8 cellular contexts compared by ENCODE assay signal in the genomic region with DNA sequence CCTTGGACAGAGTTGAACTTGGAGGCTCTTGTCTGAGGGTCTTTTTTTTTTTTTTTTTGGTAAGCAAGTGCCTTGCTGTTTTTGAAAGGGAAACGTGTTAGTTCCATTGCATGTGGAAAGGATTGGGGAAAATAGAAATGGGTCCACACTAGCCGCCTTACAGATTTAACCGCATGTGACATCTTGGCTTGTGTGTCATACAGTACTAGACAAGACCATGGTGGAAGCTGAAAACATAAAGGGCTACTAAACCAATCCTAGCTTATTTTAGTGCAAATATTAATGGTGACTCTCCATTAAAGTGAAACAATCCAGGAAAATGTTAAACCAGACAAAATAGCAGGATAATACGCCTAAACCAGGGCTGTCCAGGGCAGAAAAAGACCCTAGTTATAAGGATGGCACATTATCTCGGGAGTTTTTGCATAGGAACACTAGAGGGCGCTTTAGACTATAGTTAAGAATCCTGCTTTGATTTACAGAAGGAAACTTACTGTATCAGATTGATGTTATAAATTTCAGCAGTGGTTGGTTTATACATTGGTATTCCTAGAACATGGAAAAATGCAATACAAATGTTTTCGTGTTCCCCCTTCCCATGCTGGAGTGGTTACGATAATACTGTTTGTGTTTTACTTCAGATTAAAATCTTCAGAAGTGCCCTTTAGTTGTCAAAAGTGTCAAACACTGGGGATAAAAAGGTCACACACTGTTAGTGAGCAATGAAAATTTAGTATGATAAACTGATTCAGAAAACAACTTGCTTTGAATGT. TPM values are rescaled to one million over a fixed set of nuclear protein-coding genes. Genes with fewer than 3 reads are reported as not detected.
A peak's percentile ranks its signal among the peaks of the same experiment; 100 is the strongest.
DNase-seq lines count a peak whose midpoint lies in the region; ATAC-seq and TF ChIP-seq lines count a peak whose summit lies in the region.

No MANE protein-coding gene starts in this region.

- in situ Hi-C loops in Caki2 (cut with HindIII; ENCODE audit: low pct_unique_long_range_greater_than_20kb, low sequenced_read_pairs) = no loop called here
- in situ Hi-C loops in Panc1 (cut with HindIII; ENCODE audit: low pct_unique_long_range_greater_than_20kb, low sequenced_read_pairs) = no loop called here

- H3K27ac ChIP-seq in Panc1 (ENCODE audit: low read length) = no peak overlapping the region

- H3K4me3 ChIP-seq in Panc1 (ENCODE audit: low read depth in 2 of 2, low read length in 2 of 2) = no peak overlapping the region

- CTCF ChIA-PET in Panc1 (lab: Charles Lee) = interaction anchor here (0.6 to 1.6 kb wide), 6 partner anchors 27 to 711 kb away, joined by 3 to 14 read pairs (median 4); no protein-coding TSS in a partner anchor

- no peaks in the 10 kb centered on the region for H3K36me3 ChIP-seq in Panc1 (ENCODE audit: control insufficient read depth, insufficient read depth, low read length)

- H3K9me3 ChIP-seq in Panc1 (ENCODE audit: control insufficient read depth, insufficient read depth, low read depth, low read length) = no peaks in the 10 kb centered on the region

- POLR2A ChIA-PET in Panc1 (lab: Charles Lee) = interaction anchor here (0.6 kb wide), 1 partner anchor 50 kb away, joined by 7 read pairs; no protein-coding TSS in a partner anchor

- DNase-seq in Caki2 (ENCODE audit: low read depth) = peak; percentile 62
- no peak for DNase-seq in Panc1 (ENCODE audit: low read depth, low spot score)
- DNase-seq in dermis microvascular lymphatic vessel endothelial cell (ENCODE audit: low read depth in 2 of 2) = peak; percentile 32 to 62
- DNase-seq in lung microvascular endothelial cell (ENCODE audit: low read depth in 2 of 2) = peak; percentile 70 to 71
- no peak for DNase-seq in T1000 (lab: John Stamatoyannopoulos, UW)

- no TSS peak for BruUV-seq in Panc1 (replicated peaks; lab: Mats Ljungman, UMichigan)

- intact Hi-C loops in Panc1 (cut with micrococcal nuclease; ENCODE audit: unreplicated experiment) = loop anchor here (1.0 kb wide), 1 partner anchor 179 kb away; no protein-coding TSS in a partner anchor

- H3K27me3 ChIP-seq in Panc1 (ENCODE audit: control insufficient read depth, insufficient read depth, low read length) = no peaks in the 10 kb centered on the region

- no peaks in the 10 kb centered on the region; the same call in 1 of the 2 replicates for H3K4me1 ChIP-seq in Panc1 (ENCODE audit: control insufficient read depth, insufficient read depth, low read length)

- TF ChIP-seq CTCF in LNCAP (IDR thresholded peaks at IDR 0.05) (peak; percentile 65), Panc1 (IDR thresholded peaks at IDR 0.05) (peak; percentile 69; the same call in 1 of the 2 replicates)

- ATAC-seq in GM19452 (IDR thresholded peaks at IDR 0.05; ENCODE audit: unreplicated experiment) (peak; percentile 60), Panc1 (peak; percentile 92), GM19397 (IDR thresholded peaks at IDR 0.05; ENCODE audit: unreplicated experiment) (no peak)

RNA-seq across cellular contexts. Expression of gene DEK, which starts 59.8 kb away (rescaled TPM):
- 153 and 164 TPM in 2 replicates for total RNA-seq in Caki2 (2014; rRNA removed; shearing (Covaris generic); ENCODE audit: low replicate concordance)
- total RNA-seq in Panc1 (2021; ENCODE audit: unreplicated experiment) = 177 TPM
- polyA plus RNA-seq in Panc1 (2012; ENCODE audit: insufficient read length) = 93.0 TPM
- 51.3 and 96.8 TPM in 2 replicates for total RNA-seq in dermis microvascular lymphatic vessel endothelial cell
- total RNA-seq in lung microvascular endothelial cell = 77.6 and 84.5 TPM in 2 replicates

Comparison
In these comparisons a context has a peak if more than half of its experiments do, and no peak if none do; other contexts are left out.
1. DNase-seq: peak in Caki2 (single experiment), dermis microvascular lymphatic vessel endothelial cell (2 of 2) and lung microvascular endothelial cell (2 of 2); none in Panc1 (single experiment) and T1000 (single experiment).